ENCODE assay signal across 1 cellular context in genomic region chr18:46716827-46717226, GRCh38.
TF ChIP-seq lines count a peak whose summit lies in the region.

No MANE protein-coding gene starts in this region.

TF ChIP-seq in SK-N-SH treated with all-trans-retinoic acid at 6 μM for 48 hours, 23 proteins besides CTCF, POLR2A, EP300 and RAD21 (continued from another document):
- TF ChIP-seq, protein P1, sequence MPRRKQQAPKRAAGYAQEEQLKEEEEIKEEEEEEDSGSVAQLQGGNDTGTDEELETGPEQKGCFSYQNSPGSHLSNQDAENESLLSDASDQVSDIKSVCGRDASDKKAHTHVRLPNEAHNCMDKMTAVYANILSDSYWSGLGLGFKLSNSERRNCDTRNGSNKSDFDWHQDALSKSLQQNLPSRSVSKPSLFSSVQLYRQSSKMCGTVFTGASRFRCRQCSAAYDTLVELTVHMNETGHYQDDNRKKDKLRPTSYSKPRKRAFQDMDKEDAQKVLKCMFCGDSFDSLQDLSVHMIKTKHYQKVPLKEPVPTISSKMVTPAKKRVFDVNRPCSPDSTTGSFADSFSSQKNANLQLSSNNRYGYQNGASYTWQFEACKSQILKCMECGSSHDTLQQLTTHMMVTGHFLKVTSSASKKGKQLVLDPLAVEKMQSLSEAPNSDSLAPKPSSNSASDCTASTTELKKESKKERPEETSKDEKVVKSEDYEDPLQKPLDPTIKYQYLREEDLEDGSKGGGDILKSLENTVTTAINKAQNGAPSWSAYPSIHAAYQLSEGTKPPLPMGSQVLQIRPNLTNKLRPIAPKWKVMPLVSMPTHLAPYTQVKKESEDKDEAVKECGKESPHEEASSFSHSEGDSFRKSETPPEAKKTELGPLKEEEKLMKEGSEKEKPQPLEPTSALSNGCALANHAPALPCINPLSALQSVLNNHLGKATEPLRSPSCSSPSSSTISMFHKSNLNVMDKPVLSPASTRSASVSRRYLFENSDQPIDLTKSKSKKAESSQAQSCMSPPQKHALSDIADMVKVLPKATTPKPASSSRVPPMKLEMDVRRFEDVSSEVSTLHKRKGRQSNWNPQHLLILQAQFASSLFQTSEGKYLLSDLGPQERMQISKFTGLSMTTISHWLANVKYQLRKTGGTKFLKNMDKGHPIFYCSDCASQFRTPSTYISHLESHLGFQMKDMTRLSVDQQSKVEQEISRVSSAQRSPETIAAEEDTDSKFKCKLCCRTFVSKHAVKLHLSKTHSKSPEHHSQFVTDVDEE (CRISPR knock-in tag; IDR thresholded peaks at IDR 0.05): no peak
- TF ChIP-seq, protein P2, sequence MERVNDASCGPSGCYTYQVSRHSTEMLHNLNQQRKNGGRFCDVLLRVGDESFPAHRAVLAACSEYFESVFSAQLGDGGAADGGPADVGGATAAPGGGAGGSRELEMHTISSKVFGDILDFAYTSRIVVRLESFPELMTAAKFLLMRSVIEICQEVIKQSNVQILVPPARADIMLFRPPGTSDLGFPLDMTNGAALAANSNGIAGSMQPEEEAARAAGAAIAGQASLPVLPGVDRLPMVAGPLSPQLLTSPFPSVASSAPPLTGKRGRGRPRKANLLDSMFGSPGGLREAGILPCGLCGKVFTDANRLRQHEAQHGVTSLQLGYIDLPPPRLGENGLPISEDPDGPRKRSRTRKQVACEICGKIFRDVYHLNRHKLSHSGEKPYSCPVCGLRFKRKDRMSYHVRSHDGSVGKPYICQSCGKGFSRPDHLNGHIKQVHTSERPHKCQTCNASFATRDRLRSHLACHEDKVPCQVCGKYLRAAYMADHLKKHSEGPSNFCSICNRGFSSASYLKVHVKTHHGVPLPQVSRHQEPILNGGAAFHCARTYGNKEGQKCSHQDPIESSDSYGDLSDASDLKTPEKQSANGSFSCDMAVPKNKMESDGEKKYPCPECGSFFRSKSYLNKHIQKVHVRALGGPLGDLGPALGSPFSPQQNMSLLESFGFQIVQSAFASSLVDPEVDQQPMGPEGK (CRISPR knock-in tag; IDR thresholded peaks at IDR 0.05; ENCODE audit: borderline replicate concordance): no peak
- no peak for TF ChIP-seq ARNTL (CRISPR knock-in tag; IDR thresholded peaks at IDR 0.05; ENCODE audit: borderline replicate concordance, low read depth)
- TF ChIP-seq ZC3H10 (CRISPR knock-in tag; IDR thresholded peaks at IDR 0.05): no peak
- TF ChIP-seq, protein P3, sequence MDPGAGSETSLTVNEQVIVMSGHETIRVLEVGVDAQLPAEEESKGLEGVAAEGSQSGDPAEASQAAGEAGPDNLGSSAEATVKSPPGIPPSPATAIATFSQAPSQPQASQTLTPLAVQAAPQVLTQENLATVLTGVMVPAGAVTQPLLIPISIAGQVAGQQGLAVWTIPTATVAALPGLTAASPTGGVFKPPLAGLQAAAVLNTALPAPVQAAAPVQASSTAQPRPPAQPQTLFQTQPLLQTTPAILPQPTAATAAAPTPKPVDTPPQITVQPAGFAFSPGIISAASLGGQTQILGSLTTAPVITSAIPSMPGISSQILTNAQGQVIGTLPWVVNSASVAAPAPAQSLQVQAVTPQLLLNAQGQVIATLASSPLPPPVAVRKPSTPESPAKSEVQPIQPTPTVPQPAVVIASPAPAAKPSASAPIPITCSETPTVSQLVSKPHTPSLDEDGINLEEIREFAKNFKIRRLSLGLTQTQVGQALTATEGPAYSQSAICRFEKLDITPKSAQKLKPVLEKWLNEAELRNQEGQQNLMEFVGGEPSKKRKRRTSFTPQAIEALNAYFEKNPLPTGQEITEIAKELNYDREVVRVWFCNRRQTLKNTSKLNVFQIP (CRISPR knock-in tag; IDR thresholded peaks at IDR 0.05; ENCODE audit: borderline replicate concordance, low read depth): no peak
- no peak for TF ChIP-seq TCF4 (CRISPR knock-in tag; IDR thresholded peaks at IDR 0.05; ENCODE audit: borderline replicate concordance)
- no peak for TF ChIP-seq RARB (CRISPR knock-in tag; IDR thresholded peaks at IDR 0.05)
- TF ChIP-seq, protein P4, sequence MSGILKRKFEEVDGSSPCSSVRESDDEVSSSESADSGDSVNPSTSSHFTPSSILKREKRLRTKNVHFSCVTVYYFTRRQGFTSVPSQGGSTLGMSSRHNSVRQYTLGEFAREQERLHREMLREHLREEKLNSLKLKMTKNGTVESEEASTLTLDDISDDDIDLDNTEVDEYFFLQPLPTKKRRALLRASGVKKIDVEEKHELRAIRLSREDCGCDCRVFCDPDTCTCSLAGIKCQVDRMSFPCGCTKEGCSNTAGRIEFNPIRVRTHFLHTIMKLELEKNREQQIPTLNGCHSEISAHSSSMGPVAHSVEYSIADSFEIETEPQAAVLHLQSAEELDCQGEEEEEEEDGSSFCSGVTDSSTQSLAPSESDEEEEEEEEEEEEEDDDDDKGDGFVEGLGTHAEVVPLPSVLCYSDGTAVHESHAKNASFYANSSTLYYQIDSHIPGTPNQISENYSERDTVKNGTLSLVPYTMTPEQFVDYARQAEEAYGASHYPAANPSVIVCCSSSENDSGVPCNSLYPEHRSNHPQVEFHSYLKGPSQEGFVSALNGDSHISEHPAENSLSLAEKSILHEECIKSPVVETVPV (CRISPR knock-in tag; IDR thresholded peaks at IDR 0.05): no peak
TF ChIP-seq in SK-N-SH treated with all-trans-retinoic acid at 6 μM for 48 hours: peak in this region for 0.
